Comparison of ENCODE assay signal across 14 cellular contexts in genomic region chr1:8155528-8156186, GRCh38.
DNase-seq lines count a peak whose midpoint lies in the region; ATAC-seq, FAIRE-seq and TF ChIP-seq lines count a peak whose summit lies in the region.
"Had no signal": no experiment of that assay in that cellular context is flagged by ENCODE, and none has a peak within 500 bp of the region (broad histone marks: within the 10 kb centered on the region; RNA-seq: fewer than 3 reads in every experiment).

No MANE protein-coding gene starts in this region.

- FAIRE-seq in frontal cortex (lab: Jason Lieb, UNC) = no peak

- H3K4me2 ChIP-seq in osteoblast (ENCODE audit: insufficient read depth, low read length) = no peak overlapping the region

- in situ Hi-C loops in GM13976 (cut with MboI; ENCODE audit: low sequenced_read_pairs, unreplicated experiment) (no loop called here), Panc1 (cut with HindIII; ENCODE audit: low pct_unique_long_range_greater_than_20kb, low sequenced_read_pairs) (no loop called here)

- intact Hi-C loops in Panc1 (cut with micrococcal nuclease; ENCODE audit: unreplicated experiment) = no loop called here

- H3K36me3 ChIP-seq in Panc1 (ENCODE audit: control insufficient read depth, insufficient read depth, low read length) = no peaks in the 10 kb centered on the region
- H3K36me3 ChIP-seq in osteoblast (ENCODE audit: insufficient read depth, low read length) = no peaks in the 10 kb centered on the region

- H3K27me3 ChIP-seq in Panc1 (ENCODE audit: control insufficient read depth, insufficient read depth, low read length) = no peaks in the 10 kb centered on the region
- H3K27me3 ChIP-seq in osteoblast (ENCODE audit: insufficient read depth, low read length) = no peaks in the 10 kb centered on the region

- H4K20me1 ChIP-seq in osteoblast (ENCODE audit: insufficient read depth, low read length) = no peaks in the 10 kb centered on the region

- no peaks in the 10 kb centered on the region for H3K79me2 ChIP-seq in osteoblast (ENCODE audit: insufficient read depth, low read length)

- H3K4me1 ChIP-seq in Panc1 (ENCODE audit: control insufficient read depth, insufficient read depth, low read length) = peaks cover 19% of the 10 kb centered on the region
- H3K4me1 ChIP-seq in osteoblast (ENCODE audit: insufficient read depth, low read length) = no peaks in the 10 kb centered on the region

- BruUV-seq in Panc1 (replicated peaks; lab: Mats Ljungman, UMichigan) = no TSS peak

- CTCF ChIA-PET in Panc1 (lab: Charles Lee) = interaction anchor here (0.6 kb wide), 1 partner anchor 97 kb away, joined by 3 read pairs; no protein-coding TSS in a partner anchor

- peak; percentile 3 for DNase-seq in GM13976 (ENCODE audit: low spot score)
- no peak for DNase-seq in Panc1 (ENCODE audit: low read depth, low spot score)
- peak; percentile 59 for DNase-seq in osteoblast (ENCODE audit: insufficient read length, low spot score, missing footprints)
- DNase-seq in frontal cortex (ENCODE audit: low spot score in 2 of 2) = no peak
- no peak for DNase-seq in HuH-7.5 (ENCODE audit: low spot score)
- no peak for DNase-seq in NCI-H1048 (lab: John Stamatoyannopoulos, UW)
- DNase-seq: activated CD8-positive, alpha-beta memory T cell treated with anti-CD3 and anti-CD28 coated beads, Interleukin-2, amount 10 ng/mL, durations not matched to agents 7 days and 5 days; CD4-positive, CD25-positive, alpha-beta regulatory T cell; Kasumi-1; NCI-H748 treated with DMSO at 0.1 percent for 48 hours; right cardiac atrium; T-cell had no signal

- H3K4me3 ChIP-seq in Panc1 (ENCODE audit: low read depth in 2 of 2, low read length in 2 of 2) (no peak overlapping the region), osteoblast (ENCODE audit: insufficient read depth, low read length) (no peak overlapping the region)

- peak overlapping the region; percentile 11 for H2AFZ ChIP-seq in osteoblast (ENCODE audit: low read length)

- H3K9me3 ChIP-seq in Panc1 (ENCODE audit: control insufficient read depth, insufficient read depth, low read depth, low read length) = peaks cover 13% of the 10 kb centered on the region; the same call in 1 of the 2 replicates
- no peaks in the 10 kb centered on the region for H3K9me3 ChIP-seq in osteoblast (ENCODE audit: low read depth, low read length)

- POLR2A ChIA-PET in Panc1 (lab: Charles Lee) = interaction anchor here (0.6 to 1.7 kb wide), 2 partner anchors 45 to 58 kb away, joined by 4 to 5 read pairs; no protein-coding TSS in a partner anchor

- peak; percentile 43 for ATAC-seq in Panc1
- peak; percentile 51 for ATAC-seq in esophagus mucosa
- no peak for ATAC-seq in GM19463 (IDR thresholded peaks at IDR 0.05; ENCODE audit: unreplicated experiment)
- ATAC-seq: activated CD8-positive, alpha-beta memory T cell treated with anti-CD3 and anti-CD28 coated beads, Interleukin-2, amount 10 ng/mL, durations not matched to agents 7 days and 5 days; right cardiac atrium; T-cell had no signal

- peak overlapping the region; percentile 98 for H3K27ac ChIP-seq in Panc1 (ENCODE audit: low read length)
- no peak overlapping the region for H3K27ac ChIP-seq in osteoblast (ENCODE audit: low read depth, low read length)

- TF ChIP-seq CTCF in GM13976 (IDR thresholded peaks at IDR 0.05; ENCODE audit: borderline replicate concordance, control extremely low read depth, extremely low read depth, insufficient read depth, missing control alignments) = no peak
- no peak for TF ChIP-seq CTCF in Panc1 (IDR thresholded peaks at IDR 0.05)
- no peak for TF ChIP-seq CTCF in osteoblast (IDR thresholded peaks at IDR 0.05; ENCODE audit: extremely low read depth, low read depth, low read length)

Comparison
In these comparisons a context has a peak if more than half of its experiments do, and no peak if none do; other contexts are left out.
1. DNase-seq: peak in GM13976 (single experiment) and osteoblast (single experiment); none in Panc1 (single experiment), frontal cortex (0 of 2), HuH-7.5 (single experiment) and NCI-H1048 (single experiment).